8 cellular contexts compared by ENCODE assay signal in genomic region chr19:35031072-35031881, GRCh38. TPM values are rescaled to one million over a fixed set of nuclear protein-coding genes. Genes with fewer than 3 reads are reported as not detected.
DNase-seq lines count a peak whose midpoint lies in the region; ATAC-seq and TF ChIP-seq lines count a peak whose summit lies in the region.

No MANE protein-coding gene starts in this region.

- peak overlapping the region; percentile 24 for H3K27ac ChIP-seq in suprapubic skin

- no peaks in the 10 kb centered on the region for H3K9me3 ChIP-seq in suprapubic skin

- H3K4me1 Mint-ChIP-seq in IgD-negative memory B cell, result peaks cover 0 to 9% (median 4%) of the 10 kb centered on the region in 3 donors

- H3K36me3 ChIP-seq in suprapubic skin, result peaks cover 21% of the 10 kb centered on the region

- ATAC-seq in left lobe of liver, result peak; percentile 9
- ATAC-seq in GM19351 (IDR thresholded peaks at IDR 0.05; ENCODE audit: unreplicated experiment), result no peak

- TF ChIP-seq EP300 in suprapubic skin (IDR thresholded peaks at IDR 0.05), result no peak

- H3K4me1 ChIP-seq in suprapubic skin, result peaks cover 19% of the 10 kb centered on the region

- no peaks in the 10 kb centered on the region for H3K27me3 ChIP-seq in suprapubic skin

- H3K4me3 Mint-ChIP-seq in IgD-negative memory B cell, result peak overlapping the region in 3 of 4 donors; percentile 60 to 85 (median 76)

- peaks cover 2% of the 10 kb centered on the region for H3K36me3 Mint-ChIP-seq in IgD-negative memory B cell

- peak overlapping the region; percentile 61 for H3K4me3 ChIP-seq in AG10803 (ENCODE audit: low read length)
- H3K4me3 ChIP-seq in cardiac fibroblast (replicated peaks in 1 of 2; ENCODE audit: low read depth in 2 of 2, low read length in 2 of 2), result peak overlapping the region; percentile 54 to 60
- peak overlapping the region; percentile 70 for H3K4me3 ChIP-seq in suprapubic skin

- no peaks in the 10 kb centered on the region for H3K9me3 Mint-ChIP-seq in IgD-negative memory B cell

- H3K27me3 Mint-ChIP-seq in IgD-negative memory B cell, result peaks cover 17% of the 10 kb centered on the region

- TF ChIP-seq CTCF in AG10803 (conservative IDR thresholded peaks at IDR 0.05; ENCODE audit: low read length), result no peak
- TF ChIP-seq CTCF in cardiac fibroblast (IDR thresholded peaks at IDR 0.05; ENCODE audit: low read depth, low read length), result no peak
- TF ChIP-seq CTCF in suprapubic skin (IDR thresholded peaks at IDR 0.05), result no peak

- TF ChIP-seq POLR2A in suprapubic skin (IDR thresholded peaks at IDR 0.05), result no peak

- WGBS in suprapubic skin, result 7% methylated on average over 31 of the region's 31 CpGs

- DNase-seq in AG10803 (ENCODE audit: low read depth) (peak; percentile 9), cardiac fibroblast (ENCODE audit: low read depth in 2 of 2) (peak; percentile 23 to 30), left lobe of liver (ENCODE audit: low spot score) (no peak), suprapubic skin (ENCODE audit: low spot score in 2 of 2) (no peak), MV-4-11 (lab: John Stamatoyannopoulos, UW) (no peak), activated gamma-delta T cell (lab: John Stamatoyannopoulos, UW) (no peak)

- H3K27ac Mint-ChIP-seq in IgD-negative memory B cell, result no peak overlapping the region

RNA-seq across cellular contexts. Expression of gene SCN1B, which starts 1.0 kb away (rescaled TPM):
- polyA plus RNA-seq in IgD-negative memory B cell, result not detected
- total RNA-seq in left lobe of liver (4.5 TPM), suprapubic skin (1 to 10 TPM; 1.4 to 4.3 (median 2.9) TPM)

RNA-seq across cellular contexts. Expression of gene HPN, which starts 10.2 kb away (rescaled TPM):
- polyA plus RNA-seq in IgD-negative memory B cell, result not detected
- total RNA-seq in left lobe of liver (564 TPM), suprapubic skin (1 to 10 TPM in 1 of 4 donors, under 1 TPM in 2, not detected in 1; 0.26 to 1.7 (median 0.56) TPM)

RNA-seq across cellular contexts. Expression of gene GRAMD1A, which starts 31.2 kb away (rescaled TPM):
- 18.1 TPM for polyA plus RNA-seq in IgD-negative memory B cell
- total RNA-seq in left lobe of liver (17.8 TPM), suprapubic skin (10 to 100 TPM; 16.3 to 38.7 (median 20.8) TPM)

Comparison
In these comparisons a context has a peak if more than half of its experiments do, and no peak if none do; other contexts are left out.
1. DNase-seq: peak in AG10803 (single experiment) and cardiac fibroblast (2 of 2); none in left lobe of liver (single experiment), suprapubic skin (0 of 2), MV-4-11 (single experiment) and activated gamma-delta T cell (single experiment).
2. RNA of gene HPN, which starts 10.2 kb away (total RNA-seq): 564 TPM in left lobe of liver (single experiment); 0.26 to 1.7 TPM in suprapubic skin; every median in the first group is over 100 times any median in the second.
3. Peak in every context shown above with its lines, with median percentiles within 50 percentile points of each other: H3K4me3 ChIP-seq.